15 cellular contexts compared by ENCODE assay signal in genomic region chr20:33419140-33419974, GRCh38. TPM values are rescaled to one million over a fixed set of nuclear protein-coding genes. Genes with fewer than 3 reads are reported as not detected.
DNase-seq lines count a peak whose midpoint lies in the region; TF ChIP-seq lines count a peak whose summit lies in the region.
"Had no signal": no experiment of that assay in that cellular context is flagged by ENCODE, and none has a peak within 500 bp of the region (broad histone marks: within the 10 kb centered on the region; RNA-seq: fewer than 3 reads in every experiment).

No MANE protein-coding gene starts in this region.

- no peaks in the 10 kb centered on the region for H3K9me3 Mint-ChIP-seq in chondrocyte (ENCODE audit: low read depth)
- H3K9me3 Mint-ChIP-seq: activated naive CD4-positive, alpha-beta T cell treated with anti-CD3 and anti-CD28 coated beads, Interleukin-2, amount 10 ng/mL, durations not matched to agents 7 days and 5 days; central memory CD8-positive, alpha-beta T cell; WTC11 had no signal

- H3K27ac Mint-ChIP-seq in chondrocyte (ENCODE audit: unreplicated experiment), result peak overlapping the region; percentile 0
- H3K27ac Mint-ChIP-seq: activated naive CD4-positive, alpha-beta T cell treated with anti-CD3 and anti-CD28 coated beads, Interleukin-2, amount 10 ng/mL, durations not matched to agents 7 days and 5 days had no signal

- H3K27me3 Mint-ChIP-seq in chondrocyte (ENCODE audit: low read depth), result no peaks in the 10 kb centered on the region
- H3K27me3 Mint-ChIP-seq: activated naive CD4-positive, alpha-beta T cell treated with anti-CD3 and anti-CD28 coated beads, Interleukin-2, amount 10 ng/mL, durations not matched to agents 7 days and 5 days; central memory CD8-positive, alpha-beta T cell had no signal

- peaks cover 24% of the 10 kb centered on the region for H3K4me1 Mint-ChIP-seq in chondrocyte (ENCODE audit: low read depth)
- H3K4me1 Mint-ChIP-seq: activated naive CD4-positive, alpha-beta T cell treated with anti-CD3 and anti-CD28 coated beads, Interleukin-2, amount 10 ng/mL, durations not matched to agents 7 days and 5 days; central memory CD8-positive, alpha-beta T cell had no signal

- TF ChIP-seq CTCF in chondrocyte (IDR thresholded peaks at IDR 0.05) (no peak), tibial artery (IDR thresholded peaks at IDR 0.05) (no peak)

- H3K36me3 Mint-ChIP-seq in chondrocyte (ENCODE audit: low read depth), result peaks cover 9% of the 10 kb centered on the region
- H3K36me3 Mint-ChIP-seq: activated naive CD4-positive, alpha-beta T cell treated with anti-CD3 and anti-CD28 coated beads, Interleukin-2, amount 10 ng/mL, durations not matched to agents 7 days and 5 days; WTC11 had no signal

- no peak overlapping the region for H3K4me3 Mint-ChIP-seq in chondrocyte (ENCODE audit: unreplicated experiment)
- H3K4me3 Mint-ChIP-seq: activated naive CD4-positive, alpha-beta T cell treated with anti-CD3 and anti-CD28 coated beads, Interleukin-2, amount 10 ng/mL, durations not matched to agents 7 days and 5 days; central memory CD8-positive, alpha-beta T cell; WTC11 had no signal

- intact Hi-C loops in tibial artery (cut with DNase I; ENCODE audit: low total_unique reads), result loop anchor here (10.0 kb wide), 1 partner anchor 235 kb away; no protein-coding TSS in a partner anchor

- H3K4me3 ChIP-seq in tibial artery, result no peak overlapping the region
- H3K4me3 ChIP-seq: GM23248, PC-9 had no signal

- no peaks in the 10 kb centered on the region for H3K27me3 ChIP-seq in tibial artery

- DNase-seq in OCI-M2 (lab: John Stamatoyannopoulos, UW; ENCODE audit: unreplicated experiment) (peak; percentile 33), chondrocyte (ENCODE audit: low spot score) (no peak), hepatic stellate cell (ENCODE audit: low spot score) (peak; percentile 54), tibial artery (peak; percentile 44 to 85), retina (no peak), cerebellar nuclear complex (lab: John Stamatoyannopoulos, UW) (no peak)
- DNase-seq in activated CD4-positive, CD25-positive, alpha-beta regulatory T cell treated with anti-CD3 and anti-CD28 coated beads, Interleukin-2, amount 50 U/mL, for 72 hours, result no peak
- DNase-seq: activated naive CD4-positive, alpha-beta T cell treated with anti-CD3 and anti-CD28 coated beads, Interleukin-2, amount 10 ng/mL, durations not matched to agents 7 days and 5 days; GM23248; NCI-H1092 treated with DMSO at 0.1 percent for 48 hours; NCI-H446; PC-9 had no signal

- peaks cover 4 to 28% (median 5%) of the 10 kb centered on the region in 3 donors for H3K36me3 ChIP-seq in tibial artery

- peaks cover 5 to 57% (median 31%) of the 10 kb centered on the region in 4 donors for H3K4me1 ChIP-seq in tibial artery

- H3K9me3 ChIP-seq in tibial artery, result no peaks in the 10 kb centered on the region

- H3K27ac ChIP-seq in tibial artery, result peak overlapping the region; percentile 45 to 92
- H3K27ac ChIP-seq: GM23248, parathyroid adenoma, PC-9 had no signal

RNA-seq across cellular contexts. Expression of gene CDK5RAP1, which starts 18.0 kb away (rescaled TPM):
- 21.7 to 28.3 TPM (median 26.1 TPM) in 3 replicates for total RNA-seq in chondrocyte

RNA-seq across cellular contexts. Expression of gene SNTA1, which starts 24.2 kb away (rescaled TPM):
- 22.3 to 68.1 TPM (median 63.3 TPM) in 3 replicates for total RNA-seq in chondrocyte

Comparison
In these comparisons a context has a peak if more than half of its experiments do, and no peak if none do; other contexts are left out.
1. DNase-seq: peak in OCI-M2 (single experiment), hepatic stellate cell (single experiment) and tibial artery (2 of 2); none in chondrocyte (single experiment), activated CD4-positive, CD25-positive, alpha-beta regulatory T cell treated with anti-CD3 and anti-CD28 coated beads, Interleukin-2, amount 50 U/mL, for 72 hours (single experiment), retina (single experiment) and cerebellar nuclear complex (0 of 2).